Comparison of ENCODE assay signal across 1 cellular context in the genomic region with DNA sequence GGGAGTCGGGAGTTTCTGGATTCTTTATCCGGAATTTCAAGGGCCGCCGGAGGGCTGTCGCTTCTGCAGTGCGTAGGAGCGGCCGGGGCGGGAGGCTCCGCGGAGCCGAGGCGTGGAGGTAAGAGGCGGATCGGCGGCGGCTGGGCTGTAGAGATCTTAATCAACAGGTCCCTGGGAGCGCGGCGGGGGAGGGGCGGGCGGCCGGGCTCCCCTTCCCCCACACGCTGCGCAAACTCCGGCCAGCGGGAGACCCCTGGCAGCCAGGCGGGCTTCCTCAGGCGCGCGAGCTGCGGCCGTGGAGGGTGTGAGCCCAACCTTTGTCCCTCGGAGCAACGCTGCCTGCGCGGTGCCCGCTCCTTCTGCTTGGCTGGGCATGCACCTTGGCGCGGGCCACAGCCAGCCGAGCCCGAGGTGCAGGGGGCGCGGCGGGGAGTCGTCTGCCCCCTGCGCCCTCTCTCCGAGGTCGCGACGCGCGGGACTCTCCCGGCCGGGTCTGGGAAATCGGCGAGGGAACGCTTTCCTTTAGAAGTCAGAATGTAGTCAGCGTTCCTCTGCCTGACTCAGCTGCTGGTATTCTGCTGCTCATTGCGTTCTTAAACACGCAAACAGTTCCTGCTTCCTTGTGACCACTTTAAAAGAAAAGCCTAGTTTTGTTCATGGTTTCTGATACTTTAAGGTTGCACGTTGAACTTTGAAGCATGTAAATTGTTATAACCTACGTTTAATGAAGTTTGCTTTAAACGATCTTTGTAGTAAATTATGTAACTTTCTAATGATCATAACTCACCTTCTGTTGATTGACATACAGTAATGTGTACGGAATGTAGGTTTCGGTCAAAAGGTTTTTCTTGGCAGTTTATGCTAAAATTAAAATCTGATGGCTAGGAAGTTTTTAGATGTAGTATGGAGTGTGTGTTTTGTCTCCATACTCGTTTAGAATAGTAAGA.
TF ChIP-seq lines count a peak whose summit lies in the region.

A gene (plus strand): TSS at position 20 of the 947 bp plus-strand sequence. CDS start 37,736 bp downstream, outside the sequence.

TF ChIP-seq in HepG2, 621 proteins besides CTCF, POLR2A, EP300 and RAD21 (continued from another document and continues in another):
- TF ChIP-seq, protein P1, sequence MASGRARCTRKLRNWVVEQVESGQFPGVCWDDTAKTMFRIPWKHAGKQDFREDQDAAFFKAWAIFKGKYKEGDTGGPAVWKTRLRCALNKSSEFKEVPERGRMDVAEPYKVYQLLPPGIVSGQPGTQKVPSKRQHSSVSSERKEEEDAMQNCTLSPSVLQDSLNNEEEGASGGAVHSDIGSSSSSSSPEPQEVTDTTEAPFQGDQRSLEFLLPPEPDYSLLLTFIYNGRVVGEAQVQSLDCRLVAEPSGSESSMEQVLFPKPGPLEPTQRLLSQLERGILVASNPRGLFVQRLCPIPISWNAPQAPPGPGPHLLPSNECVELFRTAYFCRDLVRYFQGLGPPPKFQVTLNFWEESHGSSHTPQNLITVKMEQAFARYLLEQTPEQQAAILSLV (CRISPR knock-in tag; IDR thresholded peaks at IDR 0.05; ENCODE audit: borderline replicate concordance): 0 out of 2 replicates have a peak, but pooled peaks have one; percentile 68
- TF ChIP-seq ZNF747 (CRISPR knock-in tag; IDR thresholded peaks at IDR 0.05; ENCODE audit: borderline replicate concordance) (no peak), HMG20B (CRISPR knock-in tag; conservative IDR thresholded peaks at IDR 0.05) (no peak), ARNTL (CRISPR knock-in tag; IDR thresholded peaks at IDR 0.05) (0 out of 2 replicates have a peak, but pooled peaks have one; percentile 24), GFI1 (CRISPR knock-in tag; IDR thresholded peaks at IDR 0.05; ENCODE audit: borderline replicate concordance) (peak; percentile 53; the same call in 1 of the 2 replicates), POLR2G (IDR thresholded peaks at IDR 0.05; ENCODE audit: low read depth, low read length) (peak; percentile 76; the same call in 1 of the 2 replicates), KDM2A (CRISPR knock-in tag; IDR thresholded peaks at IDR 0.05; ENCODE audit: borderline replicate concordance, low read depth) (peak; percentile 81), ELF1 (CRISPR knock-in tag; IDR thresholded peaks at IDR 0.05) (no peak), ZNF451 (CRISPR knock-in tag; IDR thresholded peaks at IDR 0.05) (0 out of 2 replicates have a peak, but pooled peaks have one; percentile 68), XBP1 (CRISPR knock-in tag; IDR thresholded peaks at IDR 0.05) (no peak), ZFYVE20 (CRISPR knock-in tag; IDR thresholded peaks at IDR 0.05; ENCODE audit: borderline replicate concordance, low read depth) (no peak), EED (CRISPR knock-in tag; IDR thresholded peaks at IDR 0.05) (no peak), ZNF138 (CRISPR knock-in tag; IDR thresholded peaks at IDR 0.05; ENCODE audit: low read depth) (no peak), ZNF350 (CRISPR knock-in tag; IDR thresholded peaks at IDR 0.05; ENCODE audit: borderline replicate concordance, low read depth) (peak; percentile 58; the same call in 1 of the 2 replicates), ZSCAN30 (CRISPR knock-in tag; IDR thresholded peaks at IDR 0.05) (no peak), HOXA3 (CRISPR knock-in tag; IDR thresholded peaks at IDR 0.05) (peak; percentile 70), ZNF343 (CRISPR knock-in tag; IDR thresholded peaks at IDR 0.05) (no peak), ZNF205 (CRISPR knock-in tag; IDR thresholded peaks at IDR 0.05) (0 out of 2 replicates have a peak, but pooled peaks have one; percentile 61), ZNF7 (CRISPR knock-in tag; IDR thresholded peaks at IDR 0.05) (no peak), ATAD3A (CRISPR knock-in tag; IDR thresholded peaks at IDR 0.05) (no peak), ZBTB38 (CRISPR knock-in tag; IDR thresholded peaks at IDR 0.05) (peak; percentile 35; the same call in 1 of the 2 replicates), YEATS4 (CRISPR knock-in tag; IDR thresholded peaks at IDR 0.05; ENCODE audit: borderline replicate concordance) (peak; percentile 89; the same call in 1 of the 2 replicates), ZNF678 (CRISPR knock-in tag; IDR thresholded peaks at IDR 0.05) (peak; percentile 71; the same call in 1 of the 2 replicates), MAF1 (CRISPR knock-in tag; IDR thresholded peaks at IDR 0.05; ENCODE audit: borderline replicate concordance) (peak; percentile 62; the same call in 1 of the 2 replicates), KDM4B (CRISPR knock-in tag; IDR thresholded peaks at IDR 0.05) (0 out of 2 replicates have a peak, but pooled peaks have one; percentile 19)
- TF ChIP-seq, protein P2, sequence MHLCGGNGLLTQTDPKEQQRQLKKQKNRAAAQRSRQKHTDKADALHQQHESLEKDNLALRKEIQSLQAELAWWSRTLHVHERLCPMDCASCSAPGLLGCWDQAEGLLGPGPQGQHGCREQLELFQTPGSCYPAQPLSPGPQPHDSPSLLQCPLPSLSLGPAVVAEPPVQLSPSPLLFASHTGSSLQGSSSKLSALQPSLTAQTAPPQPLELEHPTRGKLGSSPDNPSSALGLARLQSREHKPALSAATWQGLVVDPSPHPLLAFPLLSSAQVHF (CRISPR knock-in tag; IDR thresholded peaks at IDR 0.05): no peak
- TF ChIP-seq, protein P3, sequence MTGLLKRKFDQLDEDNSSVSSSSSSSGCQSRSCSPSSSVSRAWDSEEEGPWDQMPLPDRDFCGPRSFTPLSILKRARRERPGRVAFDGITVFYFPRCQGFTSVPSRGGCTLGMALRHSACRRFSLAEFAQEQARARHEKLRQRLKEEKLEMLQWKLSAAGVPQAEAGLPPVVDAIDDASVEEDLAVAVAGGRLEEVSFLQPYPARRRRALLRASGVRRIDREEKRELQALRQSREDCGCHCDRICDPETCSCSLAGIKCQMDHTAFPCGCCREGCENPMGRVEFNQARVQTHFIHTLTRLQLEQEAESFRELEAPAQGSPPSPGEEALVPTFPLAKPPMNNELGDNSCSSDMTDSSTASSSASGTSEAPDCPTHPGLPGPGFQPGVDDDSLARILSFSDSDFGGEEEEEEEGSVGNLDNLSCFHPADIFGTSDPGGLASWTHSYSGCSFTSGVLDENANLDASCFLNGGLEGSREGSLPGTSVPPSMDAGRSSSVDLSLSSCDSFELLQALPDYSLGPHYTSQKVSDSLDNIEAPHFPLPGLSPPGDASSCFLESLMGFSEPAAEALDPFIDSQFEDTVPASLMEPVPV (CRISPR knock-in tag; IDR thresholded peaks at IDR 0.05): peak; percentile 80; the same call in 1 of the 2 replicates
- TF ChIP-seq, protein P4, sequence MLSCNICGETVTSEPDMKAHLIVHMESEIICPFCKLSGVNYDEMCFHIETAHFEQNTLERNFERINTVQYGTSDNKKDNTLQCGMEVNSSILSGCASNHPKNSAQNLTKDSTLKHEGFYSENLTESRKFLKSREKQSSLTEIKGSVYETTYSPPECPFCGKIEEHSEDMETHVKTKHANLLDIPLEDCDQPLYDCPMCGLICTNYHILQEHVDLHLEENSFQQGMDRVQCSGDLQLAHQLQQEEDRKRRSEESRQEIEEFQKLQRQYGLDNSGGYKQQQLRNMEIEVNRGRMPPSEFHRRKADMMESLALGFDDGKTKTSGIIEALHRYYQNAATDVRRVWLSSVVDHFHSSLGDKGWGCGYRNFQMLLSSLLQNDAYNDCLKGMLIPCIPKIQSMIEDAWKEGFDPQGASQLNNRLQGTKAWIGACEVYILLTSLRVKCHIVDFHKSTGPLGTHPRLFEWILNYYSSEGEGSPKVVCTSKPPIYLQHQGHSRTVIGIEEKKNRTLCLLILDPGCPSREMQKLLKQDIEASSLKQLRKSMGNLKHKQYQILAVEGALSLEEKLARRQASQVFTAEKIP (CRISPR knock-in tag; IDR thresholded peaks at IDR 0.05; ENCODE audit: borderline replicate concordance): no peak
- TF ChIP-seq, protein P5, sequence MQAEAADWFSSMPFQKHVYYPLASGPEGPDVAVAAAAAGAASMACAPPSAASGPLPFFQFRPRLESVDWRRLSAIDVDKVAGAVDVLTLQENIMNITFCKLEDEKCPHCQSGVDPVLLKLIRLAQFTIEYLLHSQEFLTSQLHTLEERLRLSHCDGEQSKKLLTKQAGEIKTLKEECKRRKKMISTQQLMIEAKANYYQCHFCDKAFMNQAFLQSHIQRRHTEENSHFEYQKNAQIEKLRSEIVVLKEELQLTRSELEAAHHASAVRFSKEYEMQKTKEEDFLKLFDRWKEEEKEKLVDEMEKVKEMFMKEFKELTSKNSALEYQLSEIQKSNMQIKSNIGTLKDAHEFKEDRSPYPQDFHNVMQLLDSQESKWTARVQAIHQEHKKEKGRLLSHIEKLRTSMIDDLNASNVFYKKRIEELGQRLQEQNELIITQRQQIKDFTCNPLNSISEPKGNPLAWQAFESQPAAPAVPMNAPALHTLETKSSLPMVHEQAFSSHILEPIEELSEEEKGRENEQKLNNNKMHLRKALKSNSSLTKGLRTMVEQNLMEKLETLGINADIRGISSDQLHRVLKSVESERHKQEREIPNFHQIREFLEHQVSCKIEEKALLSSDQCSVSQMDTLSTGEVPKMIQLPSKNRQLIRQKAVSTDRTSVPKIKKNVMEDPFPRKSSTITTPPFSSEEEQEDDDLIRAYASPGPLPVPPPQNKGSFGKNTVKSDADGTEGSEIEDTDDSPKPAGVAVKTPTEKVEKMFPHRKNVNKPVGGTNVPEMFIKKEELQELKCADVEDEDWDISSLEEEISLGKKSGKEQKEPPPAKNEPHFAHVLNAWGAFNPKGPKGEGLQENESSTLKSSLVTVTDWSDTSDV (CRISPR knock-in tag; IDR thresholded peaks at IDR 0.05): no peak
- TF ChIP-seq, protein P6, sequence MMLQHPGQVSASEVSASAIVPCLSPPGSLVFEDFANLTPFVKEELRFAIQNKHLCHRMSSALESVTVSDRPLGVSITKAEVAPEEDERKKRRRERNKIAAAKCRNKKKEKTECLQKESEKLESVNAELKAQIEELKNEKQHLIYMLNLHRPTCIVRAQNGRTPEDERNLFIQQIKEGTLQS (CRISPR knock-in tag; IDR thresholded peaks at IDR 0.05): no peak
- TF ChIP-seq, protein P7, sequence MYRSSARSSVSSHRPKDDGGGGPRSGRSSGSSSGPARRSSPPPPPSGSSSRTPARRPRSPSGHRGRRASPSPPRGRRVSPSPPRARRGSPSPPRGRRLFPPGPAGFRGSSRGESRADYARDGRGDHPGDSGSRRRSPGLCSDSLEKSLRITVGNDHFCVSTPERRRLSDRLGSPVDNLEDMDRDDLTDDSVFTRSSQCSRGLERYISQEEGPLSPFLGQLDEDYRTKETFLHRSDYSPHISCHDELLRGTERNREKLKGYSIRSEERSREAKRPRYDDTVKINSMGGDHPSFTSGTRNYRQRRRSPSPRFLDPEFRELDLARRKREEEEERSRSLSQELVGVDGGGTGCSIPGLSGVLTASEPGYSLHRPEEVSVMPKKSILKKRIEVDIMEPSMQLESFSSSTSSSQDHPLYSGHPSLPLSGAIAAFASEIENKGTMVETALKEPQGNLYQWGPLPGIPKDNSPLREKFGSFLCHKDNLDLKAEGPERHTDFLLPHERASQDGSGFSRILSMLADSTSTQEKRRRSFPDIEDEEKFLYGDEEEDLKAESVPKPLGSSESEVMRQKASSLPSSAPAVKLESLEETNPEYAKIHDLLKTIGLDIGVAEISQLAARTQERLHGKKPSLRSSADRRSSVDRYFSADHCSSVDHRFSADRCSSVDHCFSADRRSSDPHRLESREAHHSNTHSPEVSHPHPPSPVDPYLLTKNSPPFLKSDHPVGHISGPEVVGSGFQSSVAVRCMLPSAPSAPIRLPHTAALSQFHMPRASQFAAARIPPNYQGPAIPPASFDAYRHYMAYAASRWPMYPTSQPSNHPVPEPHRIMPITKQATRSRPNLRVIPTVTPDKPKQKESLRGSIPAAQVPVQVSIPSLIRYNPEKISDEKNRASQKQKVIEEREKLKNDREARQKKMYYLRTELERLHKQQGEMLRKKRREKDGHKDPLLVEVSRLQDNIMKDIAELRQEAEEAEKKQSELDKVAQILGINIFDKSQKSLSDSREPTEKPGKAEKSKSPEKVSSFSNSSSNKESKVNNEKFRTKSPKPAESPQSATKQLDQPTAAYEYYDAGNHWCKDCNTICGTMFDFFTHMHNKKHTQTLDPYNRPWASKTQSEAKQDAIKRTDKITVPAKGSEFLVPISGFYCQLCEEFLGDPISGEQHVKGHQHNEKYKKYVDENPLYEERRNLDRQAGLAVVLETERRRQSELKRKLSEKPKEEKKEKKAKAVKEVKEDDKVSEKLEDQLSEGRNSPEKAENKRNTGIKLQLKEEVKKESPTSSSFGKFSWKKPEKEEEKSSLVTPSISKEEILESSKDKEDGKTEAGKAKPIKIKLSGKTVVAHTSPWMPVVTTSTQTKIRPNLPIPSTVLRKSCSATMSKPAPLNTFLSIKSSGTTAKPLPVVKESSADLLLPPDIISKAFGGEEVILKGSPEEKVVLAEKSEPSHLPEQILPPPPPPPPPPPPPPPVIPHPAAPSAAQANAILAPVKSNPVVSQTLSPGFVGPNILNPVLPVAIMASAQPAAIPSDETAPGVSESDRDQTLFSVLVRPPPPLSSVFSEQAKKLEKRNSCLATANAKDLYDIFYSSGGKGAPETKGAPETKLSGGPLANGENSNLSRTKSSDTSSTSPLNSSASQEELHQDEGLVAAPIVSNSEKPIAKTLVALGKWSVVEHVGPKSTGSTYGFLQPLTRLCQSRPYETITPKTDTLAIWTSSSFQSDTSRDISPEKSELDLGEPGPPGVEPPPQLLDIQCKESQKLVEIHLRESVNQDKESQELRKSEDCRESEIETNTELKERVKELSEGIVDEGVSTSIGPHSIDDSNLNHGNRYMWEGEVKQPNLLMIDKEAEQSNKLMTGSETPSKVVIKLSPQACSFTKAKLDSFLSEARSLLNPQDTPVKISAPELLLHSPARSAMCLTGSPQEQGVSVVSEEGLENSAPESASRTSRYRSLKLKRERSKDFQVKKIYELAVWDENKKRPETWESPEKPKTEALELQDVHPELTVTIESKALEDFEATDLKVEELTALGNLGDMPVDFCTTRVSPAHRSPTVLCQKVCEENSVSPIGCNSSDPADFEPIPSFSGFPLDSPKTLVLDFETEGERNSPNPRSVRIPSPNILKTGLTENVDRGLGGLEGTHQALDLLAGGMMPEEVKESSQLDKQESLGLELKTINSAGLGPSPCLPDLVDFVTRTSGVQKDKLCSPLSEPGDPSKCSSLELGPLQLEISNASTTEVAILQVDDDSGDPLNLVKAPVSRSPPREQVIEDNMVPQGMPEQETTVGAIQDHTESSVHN (CRISPR knock-in tag; IDR thresholded peaks at IDR 0.05): peak; percentile 66; the same call in 1 of the 2 replicates
- TF ChIP-seq, protein P8, sequence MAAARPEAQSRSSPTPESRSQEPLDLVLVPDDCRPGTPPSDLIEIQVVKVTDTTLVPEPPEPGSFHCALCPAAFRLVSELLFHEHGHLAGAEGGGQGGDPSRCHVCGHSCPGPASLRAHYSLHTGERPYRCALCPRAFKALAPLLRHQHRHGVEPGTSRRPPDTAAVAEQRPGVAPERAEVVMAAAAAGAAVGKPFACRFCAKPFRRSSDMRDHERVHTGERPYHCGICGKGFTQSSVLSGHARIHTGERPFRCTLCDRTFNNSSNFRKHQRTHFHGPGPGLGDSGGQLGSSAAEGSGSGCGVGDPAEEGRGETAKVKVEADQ (CRISPR knock-in tag; IDR thresholded peaks at IDR 0.05; ENCODE audit: borderline replicate concordance): peak; percentile 64; the same call in 1 of the 2 replicates
- TF ChIP-seq, protein P9, sequence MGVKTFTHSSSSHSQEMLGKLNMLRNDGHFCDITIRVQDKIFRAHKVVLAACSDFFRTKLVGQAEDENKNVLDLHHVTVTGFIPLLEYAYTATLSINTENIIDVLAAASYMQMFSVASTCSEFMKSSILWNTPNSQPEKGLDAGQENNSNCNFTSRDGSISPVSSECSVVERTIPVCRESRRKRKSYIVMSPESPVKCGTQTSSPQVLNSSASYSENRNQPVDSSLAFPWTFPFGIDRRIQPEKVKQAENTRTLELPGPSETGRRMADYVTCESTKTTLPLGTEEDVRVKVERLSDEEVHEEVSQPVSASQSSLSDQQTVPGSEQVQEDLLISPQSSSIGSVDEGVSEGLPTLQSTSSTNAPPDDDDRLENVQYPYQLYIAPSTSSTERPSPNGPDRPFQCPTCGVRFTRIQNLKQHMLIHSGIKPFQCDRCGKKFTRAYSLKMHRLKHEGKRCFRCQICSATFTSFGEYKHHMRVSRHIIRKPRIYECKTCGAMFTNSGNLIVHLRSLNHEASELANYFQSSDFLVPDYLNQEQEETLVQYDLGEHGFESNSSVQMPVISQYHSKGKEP (CRISPR knock-in tag; IDR thresholded peaks at IDR 0.05): no peak
